35 cellular contexts compared by ENCODE assay signal in genomic region chr6:129828229-129828628, GRCh38. TPM values are rescaled to one million over a fixed set of nuclear protein-coding genes. Genes with fewer than 3 reads are reported as not detected.
"Had no signal": no experiment of that assay in that cellular context is flagged by ENCODE, and none has a peak within 500 bp of the region (broad histone marks: within the 10 kb centered on the region; RNA-seq: fewer than 3 reads in every experiment).

No MANE protein-coding gene starts in this region.

- ATAC-seq: effector memory CD8-positive, alpha-beta T cell; heart right ventricle; left cardiac atrium; left lung; naive thymus-derived CD4-positive, alpha-beta T cell; stimulated activated memory B cell treated with anti-CD40 and anti-IgM and Interleukin-4, amounts not matched to agents 10 μg/mL and 1 μg/mL and 100 μg/mL, for 72 hours; stimulated activated naive CD8-positive, alpha-beta T cell treated with anti-CD3 and anti-CD28 coated beads, Interleukin-15, Interleukin-2, amounts not matched to agents 100 U/mL and 50 U/mL, for 24 hours had no signal

- H3K4me2 ChIP-seq: neural progenitor cell had no signal

- H3K9me3 ChIP-seq: esophagus squamous epithelium, heart right ventricle, left lung, prostate gland, right atrium auricular region, sigmoid colon, testis, tibial nerve, upper lobe of left lung had no signal

- DNase-seq: cortex of kidney; effector memory CD8-positive, alpha-beta T cell; erythroblast; esophagus squamous epithelium; foreskin melanocyte; glutamatergic neuron; heart right ventricle; hippocampal formation; left cardiac atrium; left lung; mesendoderm; midbrain; naive thymus-derived CD4-positive, alpha-beta T cell; sigmoid colon; stimulated activated CD4-positive, alpha-beta T cell treated with anti-CD3 and anti-CD28 coated beads, Interleukin-2, amount 100 ng/mL, for 24 hours; stimulated activated CD4-positive, alpha-beta T cell treated with anti-CD3 and anti-CD28 coated beads, Interleukin-4, amount 100 ng/mL, for 24 hours; stimulated activated naive CD8-positive, alpha-beta T cell treated with anti-CD3 and anti-CD28 coated beads, Interleukin-15, Interleukin-2, amounts not matched to agents 100 U/mL and 50 U/mL, for 24 hours; substantia nigra; testis; upper lobe of left lung had no signal

- H3K4me3 ChIP-seq: esophagus squamous epithelium, heart right ventricle, left lung, neural progenitor cell, prostate gland, right atrium auricular region, sigmoid colon, testis, tibial nerve, upper lobe of left lung had no signal

- H3K27ac ChIP-seq: esophagus squamous epithelium, heart right ventricle, left lung, neural progenitor cell, prostate gland, right atrium auricular region, sigmoid colon, testis, tibial nerve, upper lobe of left lung had no signal

- H3K4me1 ChIP-seq: esophagus squamous epithelium, heart right ventricle, left lung, neural progenitor cell, prostate gland, right atrium auricular region, sigmoid colon, testis, tibial nerve, upper lobe of left lung had no signal

- FAIRE-seq: endometrium, islet of Langerhans, urothelium cell line had no signal

- H3K27me3 ChIP-seq: esophagus squamous epithelium, heart right ventricle, left lung, neural progenitor cell, right atrium auricular region, sigmoid colon, testis, tibial nerve, upper lobe of left lung had no signal

- H2AFZ ChIP-seq: neural progenitor cell had no signal

- H3K9ac ChIP-seq: neural progenitor cell had no signal

- H3K36me3 ChIP-seq: esophagus squamous epithelium, heart right ventricle, left lung, neural progenitor cell, prostate gland, right atrium auricular region, sigmoid colon, tibial nerve, upper lobe of left lung had no signal

RNA-seq across cellular contexts. Expression of gene TMEM244, which starts 32.9 kb away (rescaled TPM):
- total RNA-seq: dermis microvascular lymphatic vessel endothelial cell; esophagus squamous epithelium; heart right ventricle; kidney epithelial cell; left cardiac atrium; left lung; lower leg skin; lung microvascular endothelial cell; mucosa of gallbladder; naive thymus-derived CD4-positive, alpha-beta T cell; osteocyte; prostate gland; right atrium auricular region; sigmoid colon; skeletal muscle tissue; testis; tibial nerve; upper lobe of left lung had no signal
- polyA plus RNA-seq: heart right ventricle; naive thymus-derived CD4-positive, alpha-beta T cell; sigmoid colon had no signal
